8 cellular contexts compared by ENCODE assay signal in the genomic region with DNA sequence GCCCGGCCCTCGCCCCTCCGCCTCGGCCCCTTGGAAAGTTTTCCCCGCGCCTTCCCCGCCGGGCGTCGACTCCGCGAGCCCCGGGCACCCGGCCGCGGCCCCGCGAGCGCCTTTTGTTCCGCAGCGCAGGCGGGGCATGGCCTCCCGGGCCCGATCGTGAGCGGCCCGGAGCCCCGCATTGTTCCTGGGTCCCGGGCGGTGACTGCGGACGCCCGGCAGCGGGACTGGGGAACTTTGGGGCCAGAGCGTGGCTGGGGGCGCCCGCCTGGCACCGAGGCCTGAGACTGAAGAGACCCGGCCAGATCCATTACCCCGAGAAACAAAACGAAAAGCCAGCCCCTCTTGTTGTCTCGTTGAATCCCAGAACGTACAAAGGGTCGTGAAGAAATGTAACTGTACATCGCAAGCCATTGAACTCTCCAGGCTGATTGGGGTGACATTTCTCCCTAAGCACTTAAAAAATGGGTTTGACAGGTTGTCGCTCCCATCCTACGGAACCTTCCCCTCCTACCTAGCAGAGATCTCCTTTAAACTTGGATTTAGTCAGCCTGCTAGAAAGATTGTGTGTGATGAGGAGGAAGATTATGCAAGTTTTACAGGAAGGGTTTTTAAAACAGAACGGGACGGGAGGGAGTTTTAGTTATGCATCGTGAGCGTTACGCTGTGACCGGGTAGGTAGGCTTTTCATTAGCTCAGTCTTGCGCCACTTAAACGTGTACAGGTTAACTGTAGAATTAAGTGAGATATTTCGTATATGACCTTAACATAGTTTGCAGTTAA.
A peak's percentile ranks its signal among the peaks of the same experiment; 100 is the strongest.
DNase-seq lines count a peak whose midpoint lies in the region; ATAC-seq and TF ChIP-seq lines count a peak whose summit lies in the region.

No MANE protein-coding gene starts in this region.

- H3K4me3 ChIP-seq in tibial artery: peak overlapping the region; percentile 63 to 98

- peaks cover 0 to 25% (median 22%) of the 10 kb centered on the region in 4 donors for H3K4me1 ChIP-seq in tibial artery

- peaks cover 7% of the 10 kb centered on the region for H3K36me3 Mint-ChIP-seq in dendritic cell treated with granulocyte-macrophage colony-stimulating factor and Interleukin-4, amounts not matched to agents 40 ng/mL and 50 ng/mL, for 4 days (ENCODE audit: low read depth)

- H3K4me1 Mint-ChIP-seq in dendritic cell treated with granulocyte-macrophage colony-stimulating factor and Interleukin-4, amounts not matched to agents 40 ng/mL and 50 ng/mL, for 4 days (ENCODE audit: low read depth): peaks cover 64% of the 10 kb centered on the region

- H3K4me3 Mint-ChIP-seq in dendritic cell treated with granulocyte-macrophage colony-stimulating factor and Interleukin-4, amounts not matched to agents 40 ng/mL and 50 ng/mL, for 4 days: peak overlapping the region; percentile 91

- no peaks in the 10 kb centered on the region for H3K27me3 Mint-ChIP-seq in dendritic cell treated with granulocyte-macrophage colony-stimulating factor and Interleukin-4, amounts not matched to agents 40 ng/mL and 50 ng/mL, for 4 days

- H3K9me3 ChIP-seq in tibial artery: no peaks in the 10 kb centered on the region

- peak overlapping the region; percentile 88 to 95 for H3K27ac ChIP-seq in tibial artery

- peak; percentile 1 for ATAC-seq in GM19455 (IDR thresholded peaks at IDR 0.05; ENCODE audit: unreplicated experiment)
- peak; percentile 23 for ATAC-seq in HG03565 (IDR thresholded peaks at IDR 0.05; ENCODE audit: unreplicated experiment)
- peak; percentile 2 for ATAC-seq in SK-N-SH treated with all-trans-retinoic acid at 6 μM for 48 hours

- H3K9me3 Mint-ChIP-seq in dendritic cell treated with granulocyte-macrophage colony-stimulating factor and Interleukin-4, amounts not matched to agents 40 ng/mL and 50 ng/mL, for 4 days: no peaks in the 10 kb centered on the region

- DNase-seq in ELR (ENCODE audit: low read depth): peak; percentile 57
- peak; percentile 37 for DNase-seq in medulla oblongata (ENCODE audit: extremely low spot score)
- DNase-seq in tibial artery: no peak
- DNase-seq in SHP77 (lab: John Stamatoyannopoulos, UW): no peak

- peak overlapping the region; percentile 95 for H3K27ac Mint-ChIP-seq in dendritic cell treated with granulocyte-macrophage colony-stimulating factor and Interleukin-4, amounts not matched to agents 40 ng/mL and 50 ng/mL, for 4 days

- H3K36me3 ChIP-seq in tibial artery: no peaks in the 10 kb centered on the region

- intact Hi-C loops in dendritic cell treated with granulocyte-macrophage colony-stimulating factor and Interleukin-4, amounts not matched to agents 40 ng/mL and 50 ng/mL, for 4 days (cut with micrococcal nuclease): loop anchor here (2.0 to 5.0 kb wide), 2 partner anchors 51 to 592 kb away; no protein-coding TSS in a partner anchor
- intact Hi-C loops in tibial artery (cut with DNase I; ENCODE audit: low total_unique reads): no loop called here

- H3K27me3 ChIP-seq in tibial artery: no peaks in the 10 kb centered on the region

- TF ChIP-seq CTCF in tibial artery (IDR thresholded peaks at IDR 0.05): no peak

TF ChIP-seq in SK-N-SH treated with all-trans-retinoic acid at 6 μM for 48 hours, 23 proteins besides CTCF, POLR2A, EP300 and RAD21:
- no peak for TF ChIP-seq GLIS3 (CRISPR knock-in tag; IDR thresholded peaks at IDR 0.05)
- TF ChIP-seq ESRRG (CRISPR knock-in tag; IDR thresholded peaks at IDR 0.05): no peak
- no peak for TF ChIP-seq ZC3H10 (CRISPR knock-in tag; IDR thresholded peaks at IDR 0.05)
- TF ChIP-seq ZNF8 (CRISPR knock-in tag; IDR thresholded peaks at IDR 0.05): no peak
- TF ChIP-seq BACH2 (CRISPR knock-in tag; IDR thresholded peaks at IDR 0.05; ENCODE audit: borderline replicate concordance): no peak
- TF ChIP-seq CSDC2 (CRISPR knock-in tag; IDR thresholded peaks at IDR 0.05): no peak
- no peak for TF ChIP-seq PPARA (CRISPR knock-in tag; IDR thresholded peaks at IDR 0.05; ENCODE audit: borderline replicate concordance)

Comparison
In these comparisons a context has a peak if more than half of its experiments do, and no peak if none do; other contexts are left out.
1. DNase-seq: peak in ELR (single experiment) and medulla oblongata (single experiment); none in tibial artery (0 of 2) and SHP77 (0 of 2).
2. Peak in every context shown above with its lines, with median percentiles within 50 percentile points of each other: ATAC-seq.